Comparison of ENCODE assay signal across 8 cellular contexts in the genomic region with DNA sequence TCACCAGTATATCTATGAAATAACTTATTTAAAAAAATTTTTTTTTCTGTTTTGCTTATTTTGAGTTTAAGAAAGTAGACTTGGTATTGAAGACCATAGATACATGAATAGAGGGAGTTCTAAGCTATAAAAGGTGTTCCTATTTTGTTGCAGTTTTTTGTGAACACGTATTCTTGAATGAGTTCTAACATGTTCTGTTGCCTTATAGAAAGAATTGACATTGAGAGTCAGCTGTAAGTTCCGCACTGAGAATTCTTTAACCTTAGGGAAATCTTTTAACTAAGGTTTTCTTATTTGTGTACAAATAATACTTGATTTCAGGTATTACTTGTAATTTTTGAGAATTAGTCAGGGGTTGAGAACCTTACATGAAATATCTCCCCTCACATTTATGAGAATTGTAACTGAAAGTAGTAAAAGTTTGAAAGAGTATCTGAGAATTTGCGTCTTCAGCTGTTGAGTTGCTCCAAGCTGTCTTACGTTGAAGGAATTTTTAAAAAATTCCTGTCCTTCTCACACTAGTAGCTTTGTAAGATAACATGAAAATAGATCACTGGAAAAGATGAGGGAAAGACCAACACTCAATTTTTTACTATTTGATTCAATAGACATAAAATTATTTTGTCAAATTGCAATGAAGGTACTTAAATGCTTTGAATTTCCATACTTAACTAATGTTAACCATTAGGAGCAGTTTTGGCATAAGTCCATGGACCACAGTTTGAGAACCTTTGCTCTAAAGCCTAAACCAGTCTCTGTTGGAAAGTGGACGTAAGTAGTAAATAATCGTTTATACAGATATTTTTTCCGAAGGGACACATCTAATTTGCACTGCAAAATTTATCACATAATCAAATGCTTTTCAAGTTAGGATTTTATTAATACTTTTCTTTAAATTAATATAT. TPM values are rescaled to one million over a fixed set of nuclear protein-coding genes. Genes with fewer than 3 reads are reported as not detected.
DNase-seq lines count a peak whose midpoint lies in the region; ATAC-seq lines count a peak whose summit lies in the region.

No MANE protein-coding gene starts in this region.

- peak overlapping the region; percentile 98 for H3K4me3 Mint-ChIP-seq in stimulated activated naive CD8-positive, alpha-beta T cell treated with anti-CD3 and anti-CD28 coated beads, Interleukin-15, Interleukin-2, amounts not matched to agents 100 ng/mL and 50 ng/mL, for 24 hours
- H3K4me3 Mint-ChIP-seq in activated T-helper 1 cell treated with anti-CD3 and anti-CD28 coated beads, Interleukin-12 subunit alpha, Interleukin-12 subunit beta, Interleukin-2, Interleukin-4 antibody, amounts not matched to agents 30 ng/mL and 10 ng/mL and 1 ng/mL, durations not matched to agents 14 hours and 24 hours and 36 hours = peak overlapping the region; percentile 100

- no peaks in the 10 kb centered on the region for H3K27me3 ChIP-seq in iPS-18a (ENCODE audit: control insufficient read depth, insufficient read depth, low read length)

- no peak overlapping the region for H3K9ac ChIP-seq in iPS-18a (ENCODE audit: low read length)

- H3K27me3 Mint-ChIP-seq in stimulated activated naive CD8-positive, alpha-beta T cell treated with anti-CD3 and anti-CD28 coated beads, Interleukin-15, Interleukin-2, amounts not matched to agents 100 ng/mL and 50 ng/mL, for 24 hours = no peaks in the 10 kb centered on the region
- H3K27me3 Mint-ChIP-seq in activated T-helper 1 cell treated with anti-CD3 and anti-CD28 coated beads, Interleukin-12 subunit alpha, Interleukin-12 subunit beta, Interleukin-2, Interleukin-4 antibody, amounts not matched to agents 30 ng/mL and 10 ng/mL and 1 ng/mL, durations not matched to agents 14 hours and 24 hours and 36 hours (ENCODE audit: insufficient read depth) = no peaks in the 10 kb centered on the region

- peaks cover 62% of the 10 kb centered on the region for H3K36me3 Mint-ChIP-seq in stimulated activated naive CD8-positive, alpha-beta T cell treated with anti-CD3 and anti-CD28 coated beads, Interleukin-15, Interleukin-2, amounts not matched to agents 100 ng/mL and 50 ng/mL, for 24 hours (ENCODE audit: low read depth)
- H3K36me3 Mint-ChIP-seq in activated T-helper 1 cell treated with anti-CD3 and anti-CD28 coated beads, Interleukin-12 subunit alpha, Interleukin-12 subunit beta, Interleukin-2, Interleukin-4 antibody, amounts not matched to agents 30 ng/mL and 10 ng/mL and 1 ng/mL, durations not matched to agents 14 hours and 24 hours and 36 hours (ENCODE audit: low read depth) = peaks cover 36% of the 10 kb centered on the region

- peaks cover 53% of the 10 kb centered on the region for H3K4me1 Mint-ChIP-seq in stimulated activated naive CD8-positive, alpha-beta T cell treated with anti-CD3 and anti-CD28 coated beads, Interleukin-15, Interleukin-2, amounts not matched to agents 100 ng/mL and 50 ng/mL, for 24 hours (ENCODE audit: low read depth)
- H3K4me1 Mint-ChIP-seq in activated T-helper 1 cell treated with anti-CD3 and anti-CD28 coated beads, Interleukin-12 subunit alpha, Interleukin-12 subunit beta, Interleukin-2, Interleukin-4 antibody, amounts not matched to agents 30 ng/mL and 10 ng/mL and 1 ng/mL, durations not matched to agents 14 hours and 24 hours and 36 hours (ENCODE audit: low read depth) = peaks cover 56% of the 10 kb centered on the region

- peaks cover 23% of the 10 kb centered on the region for H3K4me1 ChIP-seq in iPS-18a (ENCODE audit: control insufficient read depth, low read depth, low read length)

- peaks cover 15% of the 10 kb centered on the region for H3K36me3 ChIP-seq in iPS-18a (ENCODE audit: control insufficient read depth, low read depth, low read length)

- peak overlapping the region; percentile 70 for H3K27ac Mint-ChIP-seq in stimulated activated naive CD8-positive, alpha-beta T cell treated with anti-CD3 and anti-CD28 coated beads, Interleukin-15, Interleukin-2, amounts not matched to agents 100 ng/mL and 50 ng/mL, for 24 hours
- H3K27ac Mint-ChIP-seq in activated T-helper 1 cell treated with anti-CD3 and anti-CD28 coated beads, Interleukin-12 subunit alpha, Interleukin-12 subunit beta, Interleukin-2, Interleukin-4 antibody, amounts not matched to agents 30 ng/mL and 10 ng/mL and 1 ng/mL, durations not matched to agents 14 hours and 24 hours and 36 hours = peak overlapping the region; percentile 74

- peak overlapping the region; percentile 100 for H3K4me3 ChIP-seq in iPS-18a (ENCODE audit: low read length)

- no peaks in the 10 kb centered on the region for H3K9me3 Mint-ChIP-seq in stimulated activated naive CD8-positive, alpha-beta T cell treated with anti-CD3 and anti-CD28 coated beads, Interleukin-15, Interleukin-2, amounts not matched to agents 100 ng/mL and 50 ng/mL, for 24 hours
- H3K9me3 Mint-ChIP-seq in activated T-helper 1 cell treated with anti-CD3 and anti-CD28 coated beads, Interleukin-12 subunit alpha, Interleukin-12 subunit beta, Interleukin-2, Interleukin-4 antibody, amounts not matched to agents 30 ng/mL and 10 ng/mL and 1 ng/mL, durations not matched to agents 14 hours and 24 hours and 36 hours = no peaks in the 10 kb centered on the region

- no peak overlapping the region for H3K27ac ChIP-seq in iPS-18a (ENCODE audit: low read length)

- intact Hi-C loops in activated T-helper 1 cell treated with anti-CD3 and anti-CD28 coated beads, Interleukin-12 subunit alpha, Interleukin-12 subunit beta, Interleukin-2, Interleukin-4 antibody, amounts not matched to agents 30 ng/mL and 10 ng/mL and 1 ng/mL, durations not matched to agents 14 hours and 24 hours and 36 hours (cut with micrococcal nuclease) = loop anchor here (5.0 kb wide), 3 partner anchors 258 to 387 kb away; a partner anchor contains a TSS
- intact Hi-C loops in posterior vena cava (cut with DNase I) = loop anchor here in 1 of 2 donors (10.0 kb wide), 1 partner anchor 565 kb away; a partner anchor contains a TSS

- DNase-seq in stimulated activated naive CD8-positive, alpha-beta T cell treated with anti-CD3 and anti-CD28 coated beads, Interleukin-15, Interleukin-2, amounts not matched to agents 100 U/mL and 50 U/mL, for 24 hours = no peak
- DNase-seq in activated T-helper 1 cell treated with anti-CD3 and anti-CD28 coated beads, Interleukin-12 subunit alpha, Interleukin-12 subunit beta, Interleukin-2, Interleukin-4 antibody, amounts not matched to agents 30 ng/mL and 10 ng/mL and 1 ng/mL, durations not matched to agents 14 hours and 24 hours and 36 hours (ENCODE audit: low spot score) = no peak
- DNase-seq in HuH-7.5 (ENCODE audit: low spot score) = no peak
- DNase-seq in COR-L47 (lab: John Stamatoyannopoulos, UW) = no peak
- DNase-seq in AG08396 (ENCODE audit: low spot score) = no peak
- DNase-seq in posterior vena cava (ENCODE audit: low spot score) = no peak

- ATAC-seq in stimulated activated naive CD8-positive, alpha-beta T cell treated with anti-CD3 and anti-CD28 coated beads, Interleukin-15, Interleukin-2, amounts not matched to agents 100 U/mL and 50 U/mL, for 24 hours = no peak

- H3K9me3 ChIP-seq in iPS-18a (ENCODE audit: control insufficient read depth, low read depth, low read length) = no peaks in the 10 kb centered on the region

RNA-seq across cellular contexts. Expression of a gene that starts 3.8 kb away (rescaled TPM):
- 101 and 106 TPM in 2 replicates for total RNA-seq in activated T-helper 1 cell treated with anti-CD3 and anti-CD28 coated beads, Interleukin-12 subunit alpha, Interleukin-12 subunit beta, Interleukin-2, Interleukin-4 antibody, amounts not matched to agents 30 ng/mL and 10 ng/mL and 1 ng/mL, durations not matched to agents 14 hours and 24 hours and 36 hours
- 10 to 100 TPM; 40.3 to 41.9 TPM for total RNA-seq in posterior vena cava
